In genomic region chr5:159581502-159582249, GRCh38 we compare ENCODE assay signal across 9 cellular contexts.
DNase-seq lines count a peak whose midpoint lies in the region; ATAC-seq, FAIRE-seq and TF ChIP-seq lines count a peak whose summit lies in the region.
"Had no signal": no experiment of that assay in that cellular context is flagged by ENCODE, and none has a peak within 500 bp of the region (broad histone marks: within the 10 kb centered on the region; RNA-seq: fewer than 3 reads in every experiment).

No MANE protein-coding gene starts in this region.

- H3K9me3 Mint-ChIP-seq in activated CD8-positive, alpha-beta T cell treated with anti-CD3 and anti-CD28 coated beads, Interleukin-2, amount 10 ng/mL, durations not matched to agents 7 days and 5 days (ENCODE audit: insufficient read depth): no peaks in the 10 kb centered on the region

- CTCF ChIA-PET in activated CD8-positive, alpha-beta T cell treated with anti-CD3 and anti-CD28 coated beads, Interleukin-2, amount 10 ng/mL, durations not matched to agents 7 days and 5 days (lab: Charles Lee): interaction anchor here (0.7 to 1.4 kb wide), 2 partner anchors 198 to 405 kb away, joined by 3 read pairs; no protein-coding TSS in a partner anchor

- TF ChIP-seq POLR2A in H54 (IDR thresholded peaks at IDR 0.05; ENCODE audit: low read depth, low read length): no peak

- POLR2A ChIA-PET in activated CD8-positive, alpha-beta T cell treated with anti-CD3 and anti-CD28 coated beads, Interleukin-2, amount 10 ng/mL, durations not matched to agents 7 days and 5 days (lab: Charles Lee): no interaction called here

- H3K36me3 Mint-ChIP-seq in activated CD8-positive, alpha-beta T cell treated with anti-CD3 and anti-CD28 coated beads, Interleukin-2, amount 10 ng/mL, durations not matched to agents 7 days and 5 days (ENCODE audit: low read depth): no peaks in the 10 kb centered on the region

- H3K4me3 Mint-ChIP-seq in activated CD8-positive, alpha-beta T cell treated with anti-CD3 and anti-CD28 coated beads, Interleukin-2, amount 10 ng/mL, durations not matched to agents 7 days and 5 days: no peak overlapping the region

- peak; percentile 92 for FAIRE-seq in H54 (lab: Jason Lieb, UNC)

- H3K4me1 Mint-ChIP-seq in activated CD8-positive, alpha-beta T cell treated with anti-CD3 and anti-CD28 coated beads, Interleukin-2, amount 10 ng/mL, durations not matched to agents 7 days and 5 days (ENCODE audit: low read depth): no peaks in the 10 kb centered on the region

- peak; percentile 78 for DNase-seq in AG08395 (ENCODE audit: low spot score)
- DNase-seq in H54 (ENCODE audit: insufficient read length, low spot score): peak; percentile 50
- DNase-seq in RPMI7951 (ENCODE audit: low read depth): peak; percentile 71
- DNase-seq in glomerular visceral epithelial cell (ENCODE audit: extremely low spot score): peak; percentile 97
- DNase-seq in activated CD8-positive, alpha-beta T cell treated with anti-CD3 and anti-CD28 coated beads, Interleukin-2, amount 10 ng/mL, durations not matched to agents 7 days and 5 days: no peak
- DNase-seq in stimulated activated CD4-positive, alpha-beta T cell treated with anti-CD3 and anti-CD28 coated beads, Interleukin-12 subunit alpha, Interleukin-12 subunit beta, amount 100 ng/mL, for 4 hours: no peak
- no peak for DNase-seq in mesenteric fat pad (ENCODE audit: low spot score)
- DNase-seq: Peyer's patch had no signal

- no peak for ATAC-seq in activated CD8-positive, alpha-beta T cell treated with anti-CD3 and anti-CD28 coated beads, Interleukin-2, amount 10 ng/mL, durations not matched to agents 7 days and 5 days
- no peak for ATAC-seq in HG03432 (IDR thresholded peaks at IDR 0.05; ENCODE audit: unreplicated experiment)

- no peak overlapping the region for H3K27ac Mint-ChIP-seq in activated CD8-positive, alpha-beta T cell treated with anti-CD3 and anti-CD28 coated beads, Interleukin-2, amount 10 ng/mL, durations not matched to agents 7 days and 5 days

- H3K27me3 Mint-ChIP-seq in activated CD8-positive, alpha-beta T cell treated with anti-CD3 and anti-CD28 coated beads, Interleukin-2, amount 10 ng/mL, durations not matched to agents 7 days and 5 days (ENCODE audit: low read depth): peaks cover 3% of the 10 kb centered on the region

Comparison
In these comparisons a context has a peak if more than half of its experiments do, and no peak if none do; other contexts are left out.
1. DNase-seq: peak in AG08395 (single experiment), H54 (single experiment), RPMI7951 (single experiment) and glomerular visceral epithelial cell (single experiment); none in activated CD8-positive, alpha-beta T cell treated with anti-CD3 and anti-CD28 coated beads, Interleukin-2, amount 10 ng/mL, durations not matched to agents 7 days and 5 days (single experiment), stimulated activated CD4-positive, alpha-beta T cell treated with anti-CD3 and anti-CD28 coated beads, Interleukin-12 subunit alpha, Interleukin-12 subunit beta, amount 100 ng/mL, for 4 hours (single experiment) and mesenteric fat pad (single experiment).